In the genomic region with DNA sequence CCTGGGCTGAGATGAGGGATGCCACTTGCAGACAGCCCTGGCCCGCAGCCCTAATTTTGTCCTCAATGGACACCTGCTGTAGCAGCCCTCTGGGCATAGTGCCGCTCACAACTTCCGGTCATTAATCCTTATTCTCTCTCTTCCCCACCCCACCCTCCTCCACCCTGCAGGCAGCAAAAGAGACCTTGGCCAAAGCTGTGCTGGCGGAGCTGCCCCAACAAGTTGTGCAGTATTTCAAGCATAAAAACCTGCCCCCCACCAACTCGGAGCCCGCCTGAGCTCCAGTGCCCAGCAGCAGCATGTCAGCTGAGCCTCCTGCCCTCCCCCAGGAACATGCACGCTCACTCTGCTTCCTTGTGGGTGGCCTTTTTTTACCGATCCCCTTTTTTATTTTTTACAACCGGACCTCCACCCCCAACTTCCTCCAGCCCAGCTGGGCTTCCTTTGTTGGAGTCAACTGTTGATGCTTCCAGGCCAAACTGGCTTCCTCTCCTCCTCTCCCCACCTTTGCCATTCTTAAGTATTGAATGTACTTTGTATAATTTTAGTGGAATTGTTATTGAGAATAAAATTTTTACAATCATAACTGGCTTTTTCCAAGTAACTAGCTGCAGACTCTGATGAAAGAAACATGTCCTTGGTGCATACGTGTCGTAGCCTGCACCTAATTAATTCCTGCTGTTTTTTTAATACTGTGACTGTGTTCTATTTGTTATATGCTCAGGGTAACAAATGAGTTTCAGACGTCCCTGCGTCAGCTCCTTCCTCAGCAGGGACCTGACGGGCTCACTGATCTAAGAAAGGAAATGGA, we compare ENCODE assay signal across 9 cellular contexts. TPM values are rescaled to one million over a fixed set of nuclear protein-coding genes. Genes with fewer than 3 reads are reported as not detected.
DNase-seq lines count a peak whose midpoint lies in the region; ATAC-seq, FAIRE-seq and TF ChIP-seq lines count a peak whose summit lies in the region.
"Had no signal": no experiment of that assay in that cellular context is flagged by ENCODE, and none has a peak within 500 bp of the region (broad histone marks: within the 10 kb centered on the region; RNA-seq: fewer than 3 reads in every experiment).

No MANE protein-coding gene starts in this region.

- FAIRE-seq in GM12891 (lab: Jason Lieb, UNC): peak; percentile 72

- no peak overlapping the region for H3K4me3 ChIP-seq in SJSA1

- H3K27ac ChIP-seq in SJSA1 (no peak overlapping the region), foreskin keratinocyte (no peak overlapping the region)

- ATAC-seq in foreskin keratinocyte (peak; percentile 19), HG02642 (IDR thresholded peaks at IDR 0.05; ENCODE audit: poor library complexity, unreplicated experiment) (no peak), GM18498 (IDR thresholded peaks at IDR 0.05; ENCODE audit: unreplicated experiment) (no peak)

- TF ChIP-seq CTCF in foreskin keratinocyte (conservative IDR thresholded peaks at IDR 0.05): no peak
- TF ChIP-seq CTCF in progenitor cell of endocrine pancreas (IDR thresholded peaks at IDR 0.05; ENCODE audit: unreplicated experiment): no peak

- no peak for DNase-seq in GM12891 (ENCODE audit: insufficient read length, low spot score)
- peak; percentile 64 to 65 for DNase-seq in SJSA1 (ENCODE audit: low read depth in 1 of 2, low spot score in 2 of 2)
- DNase-seq in foreskin keratinocyte: peak; percentile 41 to 48
- DNase-seq in progenitor cell of endocrine pancreas (ENCODE audit: low spot score, unreplicated experiment): no peak
- DNase-seq in immature natural killer cell: no peak
- DNase-seq in dedifferentiated amniotic fluid mesenchymal stem cell (ENCODE audit: extremely low spot score): no peak

- peaks cover 3% of the 10 kb centered on the region for H3K4me1 Mint-ChIP-seq in progenitor cell of endocrine pancreas (ENCODE audit: low read depth)
- H3K4me1 Mint-ChIP-seq in immature natural killer cell: peaks cover 8 to 13% of the 10 kb centered on the region in 2 donors

- H3K27ac Mint-ChIP-seq in progenitor cell of endocrine pancreas (peak overlapping the region; percentile 22), immature natural killer cell (peak overlapping the region in 2 of 6 donors; percentile 5 to 25)
- H3K27ac Mint-ChIP-seq: memory B cell had no signal

- H3K36me3 Mint-ChIP-seq in progenitor cell of endocrine pancreas (ENCODE audit: insufficient read depth) (peaks cover 5% of the 10 kb centered on the region), immature natural killer cell (peaks cover 6 to 7% (median 6%) of the 10 kb centered on the region in 3 donors)

- no peaks in the 10 kb centered on the region for H3K9me3 ChIP-seq in SJSA1 (replicated peaks)

- peaks cover 42% of the 10 kb centered on the region for H3K4me1 ChIP-seq in SJSA1 (replicated peaks)
- no peaks in the 10 kb centered on the region for H3K4me1 ChIP-seq in foreskin keratinocyte

- TF ChIP-seq POLR2A in GM12891 (IDR thresholded peaks at IDR 0.05; ENCODE audit: low read depth, low read length): no peak

- no peaks in the 10 kb centered on the region for H3K9me3 Mint-ChIP-seq in progenitor cell of endocrine pancreas (ENCODE audit: low read depth)
- no peaks in the 10 kb centered on the region for H3K9me3 Mint-ChIP-seq in immature natural killer cell
- H3K9me3 Mint-ChIP-seq: memory B cell had no signal

- H3K4me3 Mint-ChIP-seq in progenitor cell of endocrine pancreas (ENCODE audit: low read depth): no peak overlapping the region
- H3K4me3 Mint-ChIP-seq in immature natural killer cell: no peak overlapping the region
- H3K4me3 Mint-ChIP-seq: memory B cell had no signal

- H3K27me3 ChIP-seq in SJSA1 (replicated peaks): no peaks in the 10 kb centered on the region
- no peaks in the 10 kb centered on the region for H3K27me3 ChIP-seq in foreskin keratinocyte

- H3K27me3 Mint-ChIP-seq in progenitor cell of endocrine pancreas (no peaks in the 10 kb centered on the region), immature natural killer cell (ENCODE audit: low read depth in 3 of 3) (peaks cover 0 to 2% (median 0%) of the 10 kb centered on the region in 3 donors)
- H3K27me3 Mint-ChIP-seq: memory B cell had no signal

- peaks cover 19% of the 10 kb centered on the region for H3K36me3 ChIP-seq in SJSA1

TF ChIP-seq in GM12891, 5 proteins besides CTCF, POLR2A, EP300 and RAD21:
- TF ChIP-seq SPI1 (IDR thresholded peaks at IDR 0.05; ENCODE audit: low read depth, low read length) (0 out of 2 replicates have a peak, but pooled peaks have one; percentile 6), POLR2AphosphoS5 (IDR thresholded peaks at IDR 0.05; ENCODE audit: low read depth, low read length) (no peak)

RNA-seq across cellular contexts. Expression of a gene that starts 38.3 kb away (rescaled TPM):
- 82.5 TPM for polyA plus RNA-seq in GM12891 (2012; ENCODE audit: low read depth, missing spikeins)
- 93.1 and 112 TPM in 2 replicates for total RNA-seq in SJSA1 (2014; rRNA removed; shearing (Covaris generic))
- total RNA-seq in foreskin keratinocyte: 75.2 and 75.4 TPM in 2 replicates
- 79.6 and 89.1 TPM in 2 replicates for polyA plus RNA-seq in foreskin keratinocyte
- 101 and 115 TPM in 2 replicates for total RNA-seq in progenitor cell of endocrine pancreas
- polyA plus RNA-seq in immature natural killer cell: 10 to 100 TPM; 79.0 to 91.7 (median 88.9) TPM

RNA-seq across cellular contexts. Expression of a gene that starts 38.5 kb away (rescaled TPM):
- 16.3 TPM for polyA plus RNA-seq in GM12891 (2012; ENCODE audit: low read depth, missing spikeins)
- 13.9 and 40.2 TPM in 2 replicates for total RNA-seq in SJSA1 (2014; rRNA removed; shearing (Covaris generic))
- total RNA-seq in foreskin keratinocyte: 40.9 and 41.1 TPM in 2 replicates
- 10.6 and 12.2 TPM in 2 replicates for polyA plus RNA-seq in foreskin keratinocyte
- total RNA-seq in progenitor cell of endocrine pancreas: 57.4 and 63.7 TPM in 2 replicates
- polyA plus RNA-seq in immature natural killer cell: 10 to 100 TPM; 22.5 to 31.8 (median 24.7) TPM

RNA-seq across cellular contexts. Expression of a gene that starts 55.2 kb away (rescaled TPM):
- polyA plus RNA-seq in GM12891 (2012; ENCODE audit: low read depth, missing spikeins): 13.0 TPM
- 20.0 and 35.8 TPM in 2 replicates for total RNA-seq in SJSA1 (2014; rRNA removed; shearing (Covaris generic))
- total RNA-seq in foreskin keratinocyte (22.9 and 23.5 TPM in 2 replicates), progenitor cell of endocrine pancreas (6.7 and 10.1 TPM in 2 replicates)
- polyA plus RNA-seq in foreskin keratinocyte (30.5 and 33.6 TPM in 2 replicates), immature natural killer cell (10 to 100 TPM in 1 of 3 donors, 1 to 10 TPM in 2; 2.4 to 10.8 (median 5.8) TPM)

Comparison
In these comparisons a context has a peak if more than half of its experiments do, and no peak if none do; other contexts are left out.
1. DNase-seq: peak in SJSA1 (2 of 2) and foreskin keratinocyte (2 of 2); none in GM12891 (single experiment), progenitor cell of endocrine pancreas (single experiment), immature natural killer cell (0 of 3) and dedifferentiated amniotic fluid mesenchymal stem cell (single experiment).